26 cellular contexts compared by ENCODE assay signal in the genomic region with DNA sequence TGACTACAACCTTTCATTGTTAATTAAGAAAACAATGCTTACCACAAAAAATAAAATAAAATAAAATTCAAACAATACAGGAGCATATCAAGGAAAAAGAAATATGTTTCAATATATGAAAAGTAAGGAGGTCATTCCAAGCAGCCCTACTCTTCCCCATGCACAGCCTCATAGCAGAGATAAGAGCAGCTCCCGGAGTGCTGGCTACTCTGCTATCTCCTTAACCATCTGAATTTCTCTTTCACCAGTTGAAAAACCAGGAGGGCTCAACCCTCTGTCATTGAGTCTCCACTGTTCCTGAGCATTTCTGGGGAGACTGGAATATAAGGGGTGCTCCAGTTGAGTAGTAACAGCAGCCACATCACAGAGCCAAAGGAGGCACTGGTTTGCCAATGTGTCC.
DNase-seq lines count a peak whose midpoint lies in the region; ATAC-seq, FAIRE-seq and TF ChIP-seq lines count a peak whose summit lies in the region.
"Had no signal": no experiment of that assay in that cellular context is flagged by ENCODE, and none has a peak within 500 bp of the region (broad histone marks: within the 10 kb centered on the region; RNA-seq: fewer than 3 reads in every experiment).

No MANE protein-coding gene starts in this region.

- no peaks in the 10 kb centered on the region for H3K36me3 ChIP-seq in left ventricle myocardium inferior
- H3K36me3 ChIP-seq in right atrium auricular region, result no peaks in the 10 kb centered on the region
- no peaks in the 10 kb centered on the region for H3K36me3 ChIP-seq in parathyroid adenoma (ENCODE audit: control insufficient read depth, insufficient read depth, low read length)
- H3K36me3 ChIP-seq: adrenal gland, MG63, pancreas, right lobe of liver had no signal

- no peak overlapping the region for H3K4me3 ChIP-seq in left ventricle myocardium inferior
- no peak overlapping the region for H3K4me3 ChIP-seq in right atrium auricular region
- no peak overlapping the region for H3K4me3 ChIP-seq in parathyroid adenoma (ENCODE audit: low read depth, low read length)
- H3K4me3 ChIP-seq: adrenal gland, GM23338, MG63, pancreas, right lobe of liver had no signal

- H3K27me3 ChIP-seq in left ventricle myocardium inferior (ENCODE audit: low read depth), result no peaks in the 10 kb centered on the region
- no peaks in the 10 kb centered on the region for H3K27me3 ChIP-seq in right atrium auricular region
- H3K27me3 ChIP-seq in parathyroid adenoma (ENCODE audit: control insufficient read depth, insufficient read depth, low read length), result no peaks in the 10 kb centered on the region
- H3K27me3 ChIP-seq: adrenal gland, MG63, pancreas, right lobe of liver had no signal

- no peak for TF ChIP-seq POLR2A in H54 (IDR thresholded peaks at IDR 0.05; ENCODE audit: low read depth, low read length)

- peaks cover 11% of the 10 kb centered on the region for H3K9me3 ChIP-seq in left ventricle myocardium inferior (replicated peaks)
- peaks cover 0 to 11% of the 10 kb centered on the region in 2 donors for H3K9me3 ChIP-seq in right atrium auricular region
- H3K9me3 ChIP-seq in parathyroid adenoma (ENCODE audit: control insufficient read depth, low read length), result no peaks in the 10 kb centered on the region
- H3K9me3 ChIP-seq: adrenal gland, pancreas, right lobe of liver had no signal

- no peak overlapping the region for H3K9ac ChIP-seq in parathyroid adenoma

- DNase-seq in left ventricle myocardium inferior (no peak), cardiac septum (ENCODE audit: low spot score) (no peak), right atrium auricular region (ENCODE audit: low spot score) (no peak), H54 (ENCODE audit: insufficient read length, low spot score) (no peak), NCI-H187 (lab: John Stamatoyannopoulos, UW) (no peak)
- DNase-seq: activated CD4-positive, alpha-beta T cell treated with anti-CD3 and anti-CD28 coated beads for 1 hour; activated CD8-positive, alpha-beta T cell treated with anti-CD3 and anti-CD28 coated beads, Interleukin-2, amount 10 ng/mL, durations not matched to agents 7 days and 5 days; activated T-cell treated with anti-CD3 and anti-CD28 coated beads for 4 hours; adrenal gland; glutamatergic neuron; MG63; midbrain; NCI-H1417; pancreas; right lobe of liver; SHP77; stimulated activated CD4-positive, alpha-beta T cell treated with anti-CD3 and anti-CD28 coated beads, Interleukin-15, amount 100 ng/mL, for 24 hours; stimulated activated naive CD8-positive, alpha-beta T cell treated with anti-CD3 and anti-CD28 coated beads, Interleukin-15, amount 100 ng/mL, for 72 hours; SW 1271 had no signal

- peak overlapping the region; percentile 83 for H3K27ac ChIP-seq in left ventricle myocardium inferior (replicated peaks)
- peak overlapping the region; percentile 28 to 70 for H3K27ac ChIP-seq in right atrium auricular region
- H3K27ac ChIP-seq in parathyroid adenoma, result peak overlapping the region; percentile 76

- H3K4me2 ChIP-seq in parathyroid adenoma (ENCODE audit: low read length), result no peak overlapping the region
- H3K4me2 ChIP-seq: GM23338 had no signal

- intact Hi-C loops in left ventricle myocardium inferior (cut with micrococcal nuclease) (no loop called here), cardiac septum (cut with DNase I) (no loop called here)

- FAIRE-seq in H54 (lab: Jason Lieb, UNC), result no peak
- FAIRE-seq: bronchial epithelial cell, endometrium, GM18507, pancreas had no signal

- TF ChIP-seq CTCF in left ventricle myocardium inferior (IDR thresholded peaks at IDR 0.05; ENCODE audit: borderline replicate concordance) (no peak), right atrium auricular region (IDR thresholded peaks at IDR 0.05) (no peak), parathyroid adenoma (IDR thresholded peaks at IDR 0.05) (no peak)

- H3K4me1 ChIP-seq in left ventricle myocardium inferior, result peaks cover 41% of the 10 kb centered on the region
- H3K4me1 ChIP-seq in right atrium auricular region, result peaks cover 0 to 28% of the 10 kb centered on the region in 2 donors
- peaks cover 4% of the 10 kb centered on the region for H3K4me1 ChIP-seq in parathyroid adenoma
- H3K4me1 ChIP-seq: right lobe of liver had no signal

- ATAC-seq in HG03280 (IDR thresholded peaks at IDR 0.05; ENCODE audit: unreplicated experiment), result no peak
- ATAC-seq in GM18867 (IDR thresholded peaks at IDR 0.05; ENCODE audit: unreplicated experiment), result no peak
- ATAC-seq: activated CD8-positive, alpha-beta T cell treated with anti-CD3 and anti-CD28 coated beads, Interleukin-2, amount 10 ng/mL, durations not matched to agents 7 days and 5 days; GM23338; stimulated activated naive CD8-positive, alpha-beta T cell treated with anti-CD3 and anti-CD28 coated beads, Interleukin-15, amount 100 ng/mL, for 72 hours had no signal

- H3K79me2 ChIP-seq in parathyroid adenoma, result no peaks in the 10 kb centered on the region

- no peak overlapping the region for H2AFZ ChIP-seq in parathyroid adenoma
- H2AFZ ChIP-seq: GM23338 had no signal
